ENCODE assay signal across 14 cellular contexts in genomic region chr5:38462972-38463633, GRCh38.
A peak's percentile ranks its signal among the peaks of the same experiment; 100 is the strongest.
DNase-seq lines count a peak whose midpoint lies in the region; ATAC-seq, FAIRE-seq and TF ChIP-seq lines count a peak whose summit lies in the region.
"Had no signal": no experiment of that assay in that cellular context is flagged by ENCODE, and none has a peak within 500 bp of the region (broad histone marks: within the 10 kb centered on the region; RNA-seq: fewer than 3 reads in every experiment).

No MANE protein-coding gene starts in this region.

- CTCF ChIA-PET in HEK293 (lab: Yijun Ruan, JAX) (interaction anchor here (0.6 to 2.9 kb wide), 8 partner anchors 16 to 457 kb away, joined by 3 to 23 read pairs (median 4); no protein-coding TSS in a partner anchor), SK-N-SH (lab: Yijun Ruan, JAX) (interaction anchor here (1.2 to 5.8 kb wide), 5 partner anchors 15 to 347 kb away, joined by 3 to 24 read pairs (median 3); no protein-coding TSS in a partner anchor)

- peaks cover 6% of the 10 kb centered on the region for H3K36me3 Mint-ChIP-seq in natural killer cell treated with Interleukin-12 subunit alpha and Interleukin-12 subunit beta and Interleukin-15 and Interleukin-18, amount 100 ng/mL, for 72 hours
- H3K36me3 Mint-ChIP-seq: CD8-positive, alpha-beta T cell; T-cell had no signal

- no peak for TF ChIP-seq EP300 in SK-N-SH (IDR thresholded peaks at IDR 0.05; ENCODE audit: borderline replicate concordance in 1 of 2, low read depth in 1 of 2, low read length in 1 of 2)
- no peak for TF ChIP-seq EP300 in stomach (IDR thresholded peaks at IDR 0.05)

- H3K79me2 ChIP-seq in SK-N-SH (ENCODE audit: insufficient read depth) = no peaks in the 10 kb centered on the region

- H3K4me3 ChIP-seq in HEK293 (ENCODE audit: low read depth, low read length) = no peak overlapping the region
- peak overlapping the region in 1 of 2 experiments; percentile 6; a peak in 1 of 4 replicates for H3K4me3 ChIP-seq in SK-N-SH (ENCODE audit: low read depth in 2 of 2, low read length in 1 of 2)
- H3K4me3 ChIP-seq in kidney (ENCODE audit: low read length in 2 of 2) = no peak overlapping the region
- no peak overlapping the region for H3K4me3 ChIP-seq in stomach

- no peaks in the 10 kb centered on the region for H3K9me3 ChIP-seq in HEK293 (ENCODE audit: control insufficient read depth, insufficient read depth, low read depth, low read length)
- no peaks in the 10 kb centered on the region for H3K9me3 ChIP-seq in SK-N-SH
- H3K9me3 ChIP-seq in kidney (ENCODE audit: control insufficient read depth in 1 of 2, low read length in 2 of 2) = no peaks in the 10 kb centered on the region
- H3K9me3 ChIP-seq in stomach = no peaks in the 10 kb centered on the region

- no peak overlapping the region for H2AFZ ChIP-seq in SK-N-SH (ENCODE audit: low read depth)

- peaks cover 15% of the 10 kb centered on the region for H3K4me1 ChIP-seq in HEK293 (ENCODE audit: control insufficient read depth, insufficient read depth, low read length)
- H3K4me1 ChIP-seq in SK-N-SH (ENCODE audit: control insufficient read depth in 1 of 2, insufficient read depth in 2 of 2, low read depth in 1 of 2, low read length in 1 of 2) = peaks cover 13 to 38% of the 10 kb centered on the region in 2 experiments; a peak in 3 of 4 replicates
- H3K4me1 ChIP-seq in kidney (ENCODE audit: control insufficient read depth in 1 of 2, insufficient read depth in 1 of 2, low read depth in 1 of 2, low read length in 2 of 2) = peaks cover 46% of the 10 kb centered on the region in 2 donors
- H3K4me1 ChIP-seq in stomach = peaks cover 17 to 52% (median 38%) of the 10 kb centered on the region in 4 donors

- no peak for ATAC-seq in natural killer cell treated with Interleukin-12 subunit alpha and Interleukin-12 subunit beta and Interleukin-15 and Interleukin-18, amount 100 ng/mL, for 72 hours
- no peak for ATAC-seq in GM18520 (IDR thresholded peaks at IDR 0.05; ENCODE audit: unreplicated experiment)
- ATAC-seq: CD8-positive, alpha-beta T cell; T-cell had no signal

- no peak for FAIRE-seq in kidney (lab: Jason Lieb, UNC)

- intact Hi-C loops in kidney (cut with DNase I) (no loop called here), stomach (cut with DNase I; ENCODE audit: low total_unique reads) (no loop called here)

- POLR2A ChIA-PET in HEK293 (lab: Yijun Ruan, JAX) = interaction anchor here (1.6 kb wide), 1 partner anchor 21 kb away, joined by 4 read pairs; no protein-coding TSS in a partner anchor
- POLR2A ChIA-PET in SK-N-SH (lab: Yijun Ruan, JAX) = no interaction called here

- peaks cover 28 to 40% of the 10 kb centered on the region in 2 donors for H3K27me3 Mint-ChIP-seq in natural killer cell treated with Interleukin-12 subunit alpha and Interleukin-12 subunit beta and Interleukin-15 and Interleukin-18, amount 100 ng/mL, for 72 hours

- H3K4me2 ChIP-seq in SK-N-SH = peak overlapping the region; percentile 71

- H3K9ac ChIP-seq in SK-N-SH (peak overlapping the region; percentile 37; the same call in 1 of the 2 replicates), kidney (ENCODE audit: low read length in 2 of 2) (no peak overlapping the region)

- 53% methylated on average over 7 of the region's 7 CpGs for WGBS in SK-N-SH (ENCODE audit: low lambda C conversion rate)
- WGBS in stomach, 5 donors = 51 to 62% (median 57%) methylated on average over 7 of the region's 7 CpGs

- H4K20me1 ChIP-seq in SK-N-SH (ENCODE audit: insufficient read depth) = no peaks in the 10 kb centered on the region

- H3K27ac ChIP-seq in HEK293 (ENCODE audit: extremely low read depth, low read depth, low read length) = no peak overlapping the region
- peak overlapping the region; percentile 67 to 92 for H3K27ac ChIP-seq in SK-N-SH (ENCODE audit: low read depth in 2 of 2, low read length in 1 of 2)
- peak overlapping the region; percentile 88 to 91 for H3K27ac ChIP-seq in kidney (ENCODE audit: low read depth in 2 of 2, low read length in 2 of 2)
- H3K27ac ChIP-seq in stomach = peak overlapping the region in 4 of 5 donors; percentile 78 to 87 (median 84)

- no peak overlapping the region for H3K4me3 Mint-ChIP-seq in natural killer cell treated with Interleukin-12 subunit alpha and Interleukin-12 subunit beta and Interleukin-15 and Interleukin-18, amount 100 ng/mL, for 72 hours
- H3K4me3 Mint-ChIP-seq: activated T-helper 1 cell treated with anti-CD3 and anti-CD28 coated beads, Interleukin-12 subunit alpha, Interleukin-12 subunit beta, Interleukin-2, Interleukin-4 antibody, amounts not matched to agents 30 ng/mL and 10 ng/mL and 1 ng/mL, durations not matched to agents 14 hours and 24 hours and 36 hours; CD8-positive, alpha-beta T cell; T-cell had no signal

- no peaks in the 10 kb centered on the region for H3K9me3 Mint-ChIP-seq in natural killer cell treated with Interleukin-12 subunit alpha and Interleukin-12 subunit beta and Interleukin-15 and Interleukin-18, amount 100 ng/mL, for 72 hours
- H3K9me3 Mint-ChIP-seq: activated T-helper 1 cell treated with anti-CD3 and anti-CD28 coated beads, Interleukin-12 subunit alpha, Interleukin-12 subunit beta, Interleukin-2, Interleukin-4 antibody, amounts not matched to agents 30 ng/mL and 10 ng/mL and 1 ng/mL, durations not matched to agents 14 hours and 24 hours and 36 hours; CD8-positive, alpha-beta T cell; T-cell had no signal

- H3K27me3 ChIP-seq in SK-N-SH (ENCODE audit: insufficient read depth) (no peaks in the 10 kb centered on the region), stomach (peaks cover 0 to 9% (median 0%) of the 10 kb centered on the region in 3 donors)

- no peaks in the 10 kb centered on the region; a peak in 1 of 3 replicates for H3K36me3 ChIP-seq in HEK293 (ENCODE audit: control insufficient read depth in 2 of 2, insufficient read depth in 1 of 2, low read length in 2 of 2)
- H3K36me3 ChIP-seq in SK-N-SH (replicated peaks in 1 of 2; ENCODE audit: control insufficient read depth in 1 of 2, insufficient read depth in 2 of 2, low read length in 1 of 2) = no peaks in the 10 kb centered on the region
- H3K36me3 ChIP-seq in kidney (ENCODE audit: control insufficient read depth in 1 of 2, insufficient read depth in 2 of 2, low read length in 2 of 2) = peaks cover 0 to 3% of the 10 kb centered on the region in 2 donors
- H3K36me3 ChIP-seq in stomach = no peaks in the 10 kb centered on the region

- TF ChIP-seq POLR2A in stomach (IDR thresholded peaks at IDR 0.05) = no peak

- peaks cover 5 to 7% of the 10 kb centered on the region in 2 donors for H3K4me1 Mint-ChIP-seq in natural killer cell treated with Interleukin-12 subunit alpha and Interleukin-12 subunit beta and Interleukin-15 and Interleukin-18, amount 100 ng/mL, for 72 hours (ENCODE audit: low read depth in 2 of 2)

- TF ChIP-seq CTCF in HEK293 (tag by site-specific recombination; IDR thresholded peaks at IDR 0.05) = no peak
- no peak for TF ChIP-seq CTCF in SK-N-SH (IDR thresholded peaks at IDR 0.05)
- TF ChIP-seq CTCF in kidney (IDR thresholded peaks at IDR 0.05; ENCODE audit: borderline replicate concordance, extremely low read depth, insufficient read depth) = no peak
- TF ChIP-seq CTCF in stomach (IDR thresholded peaks at IDR 0.05) = no peak

- peak overlapping the region in 1 of 2 donors; percentile 2 for H3K27ac Mint-ChIP-seq in natural killer cell treated with Interleukin-12 subunit alpha and Interleukin-12 subunit beta and Interleukin-15 and Interleukin-18, amount 100 ng/mL, for 72 hours
- H3K27ac Mint-ChIP-seq: activated T-helper 1 cell treated with anti-CD3 and anti-CD28 coated beads, Interleukin-12 subunit alpha, Interleukin-12 subunit beta, Interleukin-2, Interleukin-4 antibody, amounts not matched to agents 30 ng/mL and 10 ng/mL and 1 ng/mL, durations not matched to agents 14 hours and 24 hours and 36 hours; CD8-positive, alpha-beta T cell; T-cell had no signal

- no peak for TF ChIP-seq RAD21 in SK-N-SH (IDR thresholded peaks at IDR 0.05; ENCODE audit: low read length)

- H3F3A ChIP-seq in SK-N-SH (replicated peaks; ENCODE audit: insufficient read depth) = peaks cover 25% of the 10 kb centered on the region

- DNase-seq in SK-N-SH (no peak), kidney (no peak), stomach (no peak), NCI-H128 (lab: John Stamatoyannopoulos, UW; ENCODE audit: unreplicated experiment) (no peak), NCI-H187 (lab: John Stamatoyannopoulos, UW) (no peak)
- DNase-seq in natural killer cell treated with Interleukin-12 subunit alpha and Interleukin-12 subunit beta and Interleukin-15 and Interleukin-18, amount 100 ng/mL, for 72 hours (ENCODE audit: low spot score) = no peak
- DNase-seq: activated CD4-positive, CD25-positive, alpha-beta regulatory T cell treated with anti-CD3 and anti-CD28 coated beads, Interleukin-2, amount 50 U/mL, for 72 hours; CD8-positive, alpha-beta T cell; erythroblast; NCI-H1694; T-cell had no signal

- no peaks in the 10 kb centered on the region for H3K9me2 ChIP-seq in SK-N-SH

TF ChIP-seq in HEK293, 187 proteins besides CTCF, POLR2A, EP300 and RAD21 (continues in another document):
- peak; percentile 87 for TF ChIP-seq ATF2 (tag by site-specific recombination; IDR thresholded peaks at IDR 0.05; ENCODE audit: low read depth)

TF ChIP-seq in SK-N-SH, 30 proteins besides CTCF, POLR2A, EP300 and RAD21:
- TF ChIP-seq FOSL2 (IDR thresholded peaks at IDR 0.05; ENCODE audit: borderline replicate concordance, low read depth) = peak; percentile 8; the same call in 1 of the 2 replicates
- no peak for TF ChIP-seq NRF1 (IDR thresholded peaks at IDR 0.05; ENCODE audit: low read depth, low read length)
- no peak for TF ChIP-seq JUND (IDR thresholded peaks at IDR 0.05)
- no peak for TF ChIP-seq NFIC (IDR thresholded peaks at IDR 0.05; ENCODE audit: borderline replicate concordance)
- TF ChIP-seq FOXJ3 (CRISPR knock-in tag; IDR thresholded peaks at IDR 0.05) = no peak
- TF ChIP-seq USF2 (IDR thresholded peaks at IDR 0.05; ENCODE audit: borderline replicate concordance, low read depth, low read length) = no peak
- TF ChIP-seq ELF1 (IDR thresholded peaks at IDR 0.05) = no peak
- TF ChIP-seq MEF2A (IDR thresholded peaks at IDR 0.05; ENCODE audit: borderline replicate concordance, low read depth) = peak; percentile 34; the same call in 1 of the 2 replicates
